In genomic region chr14:94594441-94594840, GRCh38 we compare ENCODE assay signal across 17 cellular contexts. TPM values are rescaled to one million over a fixed set of nuclear protein-coding genes. Genes with fewer than 3 reads are reported as not detected.
DNase-seq lines count a peak whose midpoint lies in the region; ATAC-seq, FAIRE-seq and TF ChIP-seq lines count a peak whose summit lies in the region.
"Had no signal": no experiment of that assay in that cellular context is flagged by ENCODE, and none has a peak within 500 bp of the region (broad histone marks: within the 10 kb centered on the region; RNA-seq: fewer than 3 reads in every experiment).

No MANE protein-coding gene starts in this region.

- H3K27me3 Mint-ChIP-seq in natural killer cell treated with Interleukin-12 subunit alpha and Interleukin-12 subunit beta and Interleukin-15 and Interleukin-18, amount 100 ng/mL, for 72 hours = peaks cover 6 to 16% of the 10 kb centered on the region in 2 donors
- peaks cover 0 to 3% of the 10 kb centered on the region in 2 donors for H3K27me3 Mint-ChIP-seq in natural killer cell (ENCODE audit: low read depth in 2 of 2)
- H3K27me3 Mint-ChIP-seq in endothelial cell (ENCODE audit: unreplicated experiment) = peaks cover 7% of the 10 kb centered on the region

- H3K36me3 ChIP-seq in right lobe of liver (peaks cover 0 to 21% (median 4%) of the 10 kb centered on the region in 4 donors), Karpas-422 (ENCODE audit: insufficient read depth, low read length) (no peaks in the 10 kb centered on the region)

- no peak overlapping the region for H3K9ac ChIP-seq in Karpas-422 (ENCODE audit: low read length)

- no peaks in the 10 kb centered on the region for H3K9me3 ChIP-seq in right lobe of liver
- H3K9me3 ChIP-seq in Karpas-422 (ENCODE audit: low read length) = no peaks in the 10 kb centered on the region

- FAIRE-seq in GM19239 (lab: Jason Lieb, UNC) = no peak
- FAIRE-seq: D721Med had no signal

- TF ChIP-seq CTCF in natural killer cell (IDR thresholded peaks at IDR 0.05) (no peak), endothelial cell (IDR thresholded peaks at IDR 0.05; ENCODE audit: unreplicated experiment) (no peak), right lobe of liver (IDR thresholded peaks at IDR 0.05) (no peak)

- no peaks in the 10 kb centered on the region for H3K36me3 Mint-ChIP-seq in natural killer cell treated with Interleukin-12 subunit alpha and Interleukin-12 subunit beta and Interleukin-15 and Interleukin-18, amount 100 ng/mL, for 72 hours
- H3K36me3 Mint-ChIP-seq in natural killer cell (no peaks in the 10 kb centered on the region), endothelial cell (ENCODE audit: low read depth, unreplicated experiment) (no peaks in the 10 kb centered on the region)

- H3K27ac ChIP-seq in right lobe of liver (peak overlapping the region in 2 of 3 donors; percentile 9 to 53), Karpas-422 (ENCODE audit: low read length) (no peak overlapping the region)

- H3K4me1 ChIP-seq in right lobe of liver = peaks cover 0 to 52% (median 20%) of the 10 kb centered on the region in 4 donors
- no peaks in the 10 kb centered on the region for H3K4me1 ChIP-seq in Karpas-422 (ENCODE audit: low read length)

- intact Hi-C loops in natural killer cell (cut with micrococcal nuclease) = no loop called here
- intact Hi-C loops in right lobe of liver (cut with DNase I) = no loop called here

- H3K4me3 ChIP-seq in right lobe of liver (peak overlapping the region in 2 of 3 donors; percentile 18 to 75), Karpas-422 (ENCODE audit: low read length) (no peak overlapping the region)
- H3K4me3 ChIP-seq: GM23338 had no signal

- H3K4me3 Mint-ChIP-seq in natural killer cell treated with Interleukin-12 subunit alpha and Interleukin-12 subunit beta and Interleukin-15 and Interleukin-18, amount 100 ng/mL, for 72 hours = no peak overlapping the region
- H3K4me3 Mint-ChIP-seq in natural killer cell (no peak overlapping the region), endothelial cell (ENCODE audit: unreplicated experiment) (no peak overlapping the region)
- H3K4me3 Mint-ChIP-seq: B cell; CD4-positive, alpha-beta T cell; GM23338; H9 had no signal

- no peak for TF ChIP-seq POLR2A in right lobe of liver (IDR thresholded peaks at IDR 0.05)

- DNase-seq in natural killer cell treated with Interleukin-12 subunit alpha and Interleukin-12 subunit beta and Interleukin-15 and Interleukin-18, amount 100 ng/mL, for 72 hours (ENCODE audit: low spot score) = peak; percentile 37
- DNase-seq in natural killer cell = no peak
- no peak for DNase-seq in endothelial cell (ENCODE audit: low spot score)
- no peak for DNase-seq in right lobe of liver
- DNase-seq in DMS53 (lab: John Stamatoyannopoulos, UW) = no peak
- DNase-seq in GM19239 (ENCODE audit: insufficient read length, low spot score) = no peak
- no peak for DNase-seq in Karpas-422
- DNase-seq: C1 segment of cervical spinal cord; CD4-positive, alpha-beta T cell; GF-D8; H9 had no signal

- H2AFZ ChIP-seq in Karpas-422 (ENCODE audit: low read length) = no peak overlapping the region
- H2AFZ ChIP-seq: GM23338 had no signal

- no peaks in the 10 kb centered on the region for H3K4me1 Mint-ChIP-seq in natural killer cell treated with Interleukin-12 subunit alpha and Interleukin-12 subunit beta and Interleukin-15 and Interleukin-18, amount 100 ng/mL, for 72 hours (ENCODE audit: low read depth in 2 of 2)
- H3K4me1 Mint-ChIP-seq in natural killer cell = no peaks in the 10 kb centered on the region
- H3K4me1 Mint-ChIP-seq in endothelial cell (ENCODE audit: unreplicated experiment) = peaks cover 7% of the 10 kb centered on the region
- H3K4me1 Mint-ChIP-seq: B cell had no signal

- H3K27ac Mint-ChIP-seq in natural killer cell treated with Interleukin-12 subunit alpha and Interleukin-12 subunit beta and Interleukin-15 and Interleukin-18, amount 100 ng/mL, for 72 hours = no peak overlapping the region
- no peak overlapping the region for H3K27ac Mint-ChIP-seq in natural killer cell
- peak overlapping the region; percentile 28 for H3K27ac Mint-ChIP-seq in endothelial cell (ENCODE audit: unreplicated experiment)
- H3K27ac Mint-ChIP-seq: B cell; CD4-positive, alpha-beta T cell; GM23338; H9 had no signal

- H3K9me2 ChIP-seq in Karpas-422 (replicated peaks; ENCODE audit: insufficient read depth, low read length) = no peaks in the 10 kb centered on the region

- no peaks in the 10 kb centered on the region for H3K27me3 ChIP-seq in right lobe of liver
- no peaks in the 10 kb centered on the region for H3K27me3 ChIP-seq in Karpas-422 (ENCODE audit: low read length)

- no peak overlapping the region for H3K4me2 ChIP-seq in Karpas-422 (ENCODE audit: low read depth, low read length, poor library complexity, severe bottlenecking)
- H3K4me2 ChIP-seq: GM23338 had no signal

- no peaks in the 10 kb centered on the region for H3K79me2 ChIP-seq in Karpas-422 (ENCODE audit: low read length)

- no peak for ATAC-seq in natural killer cell treated with Interleukin-12 subunit alpha and Interleukin-12 subunit beta and Interleukin-15 and Interleukin-18, amount 100 ng/mL, for 72 hours
- ATAC-seq in natural killer cell (no peak), right lobe of liver (peak; percentile 3 to 39 (median 13)), HG03378 (IDR thresholded peaks at IDR 0.05; ENCODE audit: unreplicated experiment) (no peak)
- ATAC-seq: GM23338 had no signal

- peaks cover 4% of the 10 kb centered on the region for H3K9me3 Mint-ChIP-seq in natural killer cell treated with Interleukin-12 subunit alpha and Interleukin-12 subunit beta and Interleukin-15 and Interleukin-18, amount 100 ng/mL, for 72 hours
- peaks cover 0 to 6% of the 10 kb centered on the region in 2 donors for H3K9me3 Mint-ChIP-seq in natural killer cell
- H3K9me3 Mint-ChIP-seq in endothelial cell (ENCODE audit: unreplicated experiment) = no peaks in the 10 kb centered on the region
- H3K9me3 Mint-ChIP-seq: CD4-positive, alpha-beta T cell had no signal

- WGBS in right lobe of liver (ENCODE audit: insufficient coverage, low coverage, low lambda C conversion rate, missing lambda C conversion rate) = 49% methylated on average over 3 of the region's 7 CpGs

- H4K20me1 ChIP-seq in Karpas-422 (ENCODE audit: insufficient read depth, low read depth, low read length) = no peaks in the 10 kb centered on the region; the same call in 1 of the 2 replicates

RNA-seq across cellular contexts. Expression of gene SERPINA5, which starts 13.2 kb away (rescaled TPM):
- total RNA-seq in natural killer cell treated with Interleukin-12 subunit alpha and Interleukin-12 subunit beta and Interleukin-15 and Interleukin-18, amount 100 ng/mL, for 72 hours = not detected
- total RNA-seq in natural killer cell (not detected), endothelial cell (ENCODE audit: unreplicated experiment) (0.26 TPM), right lobe of liver (100 to 1,000 TPM in 4 of 6 experiments, 10 to 100 TPM in 2; 24.7 to 317 (median 167) TPM)
- not detected in 2 replicates for total RNA-seq in Karpas-422 (2014; rRNA removed; shearing (Covaris generic); ENCODE audit: low replicate concordance)
- total RNA-seq: A172; B cell; CD4-positive, alpha-beta T cell; HT1080 had no signal

RNA-seq across cellular contexts. Expression of gene SERPINA3, which starts 17.8 kb away (rescaled TPM):
- not detected for total RNA-seq in natural killer cell treated with Interleukin-12 subunit alpha and Interleukin-12 subunit beta and Interleukin-15 and Interleukin-18, amount 100 ng/mL, for 72 hours
- total RNA-seq in natural killer cell (not detected), endothelial cell (ENCODE audit: unreplicated experiment) (not detected), right lobe of liver (over 10,000 TPM in 2 of 6 experiments, 1,000 to 10,000 TPM in 4; 5,211 to 12,749 (median 8,707) TPM)
- total RNA-seq in Karpas-422 (2014; rRNA removed; shearing (Covaris generic); ENCODE audit: low replicate concordance) = not detected in 2 replicates
- total RNA-seq: A172; B cell; CD4-positive, alpha-beta T cell; GM23338; H9; HT1080 had no signal

RNA-seq across cellular contexts. Expression of gene SERPINA4, which starts 33.2 kb away (rescaled TPM):
- not detected for total RNA-seq in natural killer cell treated with Interleukin-12 subunit alpha and Interleukin-12 subunit beta and Interleukin-15 and Interleukin-18, amount 100 ng/mL, for 72 hours
- total RNA-seq in natural killer cell (not detected), endothelial cell (ENCODE audit: unreplicated experiment) (not detected), right lobe of liver (100 to 1,000 TPM in 4 of 6 experiments, 10 to 100 TPM in 2; 41.2 to 204 (median 145) TPM)
- total RNA-seq in Karpas-422 (2014; rRNA removed; shearing (Covaris generic); ENCODE audit: low replicate concordance) = not detected in 2 replicates
- total RNA-seq: A172; B cell; CD4-positive, alpha-beta T cell; GM23338; H9; HT1080 had no signal

Comparison
In these comparisons a context has a peak if more than half of its experiments do, and no peak if none do; other contexts are left out.
1. ATAC-seq: peak in right lobe of liver (4 of 4); none in natural killer cell treated with Interleukin-12 subunit alpha and Interleukin-12 subunit beta and Interleukin-15 and Interleukin-18, amount 100 ng/mL, for 72 hours (0 of 2), natural killer cell (0 of 3) and HG03378 (single experiment).
2. RNA of gene SERPINA5, which starts 13.2 kb away (total RNA-seq): 24.7 to 317 TPM in right lobe of liver; 0.26 TPM in endothelial cell (single experiment), not detected in natural killer cell treated with Interleukin-12 subunit alpha and Interleukin-12 subunit beta and Interleukin-15 and Interleukin-18, amount 100 ng/mL, for 72 hours, not detected in natural killer cell and not detected in Karpas-422; every median in the first group is over 10 times any median in the second.
3. RNA of gene SERPINA3, which starts 17.8 kb away (total RNA-seq): 5,211 to 12,749 TPM in right lobe of liver; not detected in natural killer cell treated with Interleukin-12 subunit alpha and Interleukin-12 subunit beta and Interleukin-15 and Interleukin-18, amount 100 ng/mL, for 72 hours, not detected in natural killer cell, not detected in endothelial cell (single experiment) and not detected in Karpas-422; every median in the first group is over 1,000 times any median in the second.
4. RNA of gene SERPINA4, which starts 33.2 kb away (total RNA-seq): 41.2 to 204 TPM in right lobe of liver; not detected in natural killer cell treated with Interleukin-12 subunit alpha and Interleukin-12 subunit beta and Interleukin-15 and Interleukin-18, amount 100 ng/mL, for 72 hours, not detected in natural killer cell, not detected in endothelial cell (single experiment) and not detected in Karpas-422; every median in the first group is over 10 times any median in the second.